Comparison of ENCODE assay signal across 1 cellular context in the genomic region with DNA sequence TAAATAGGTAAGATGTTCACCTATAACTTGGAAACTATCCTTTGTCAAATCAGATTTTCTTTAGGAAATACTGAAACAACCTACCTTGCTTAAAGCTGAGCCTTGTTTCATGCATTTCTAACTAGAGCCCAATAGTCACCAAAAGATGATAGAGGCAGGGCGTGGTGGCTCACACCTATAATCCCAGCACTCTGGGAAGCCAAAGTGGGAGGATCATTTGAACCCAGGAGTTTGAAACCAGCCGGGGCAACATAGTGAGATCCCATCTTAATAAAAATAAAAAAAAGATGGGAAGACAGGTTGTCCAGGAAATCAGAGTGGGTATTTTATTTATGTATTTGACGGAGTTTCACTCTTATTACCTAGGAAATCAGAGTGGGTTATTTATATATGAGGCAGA.
A peak's percentile ranks its signal among the peaks of the same experiment; 100 is the strongest.
TF ChIP-seq lines count a peak whose summit lies in the region.

No MANE protein-coding gene starts in this region.

TF ChIP-seq in K562, 482 proteins besides CTCF, POLR2A, EP300 and RAD21:
- TF ChIP-seq POLR2B (IDR thresholded peaks at IDR 0.05; ENCODE audit: low read depth, partially characterized antibody) (no peak), RBM25 (IDR thresholded peaks at IDR 0.05; ENCODE audit: low read depth, low read length, severe bottlenecking) (peak; percentile 45), ZNF121 (CRISPR knock-in tag; conservative IDR thresholded peaks at IDR 0.05) (peak; percentile 92)
